Comparison of ENCODE assay signal across 27 cellular contexts in genomic region chr17:50837980-50838954, GRCh38. TPM values are rescaled to one million over a fixed set of nuclear protein-coding genes. Genes with fewer than 3 reads are reported as not detected.
DNase-seq lines count a peak whose midpoint lies in the region; ATAC-seq and TF ChIP-seq lines count a peak whose summit lies in the region.
"Had no signal": no experiment of that assay in that cellular context is flagged by ENCODE, and none has a peak within 500 bp of the region (broad histone marks: within the 10 kb centered on the region; RNA-seq: fewer than 3 reads in every experiment).

No MANE protein-coding gene starts in this region.

- TF ChIP-seq EP300 in stomach (IDR thresholded peaks at IDR 0.05) = no peak

- H3K27me3 ChIP-seq in H7 (ENCODE audit: control insufficient read depth, insufficient read depth, low read length) = no peaks in the 10 kb centered on the region
- peaks cover 0 to 29% (median 8%) of the 10 kb centered on the region in 3 donors for H3K27me3 ChIP-seq in stomach
- H3K27me3 ChIP-seq: cardiac muscle cell had no signal

- TF ChIP-seq CTCF in retinal pigment epithelial cell (conservative IDR thresholded peaks at IDR 0.05; ENCODE audit: low read depth, low read length) = no peak
- no peak for TF ChIP-seq CTCF in stomach (IDR thresholded peaks at IDR 0.05)

- no peak overlapping the region for H3K4me3 ChIP-seq in H7 (ENCODE audit: insufficient read depth, low read depth, low read length)
- no peak overlapping the region for H3K4me3 ChIP-seq in retinal pigment epithelial cell (ENCODE audit: low read length)
- no peak overlapping the region for H3K4me3 ChIP-seq in stomach
- H3K4me3 ChIP-seq: cardiac muscle cell, esophagus muscularis mucosa, GM12878, GM23248, left ventricle myocardium inferior, suprapubic skin had no signal

- WGBS in stomach, 5 donors = 48 to 75% (median 62%) methylated on average over 21 of the region's 21 CpGs

- peaks cover 0 to 18% (median 11%) of the 10 kb centered on the region in 4 donors for H3K4me1 ChIP-seq in stomach

- peak; percentile 66 for DNase-seq in H7
- peak in 36 of 61 donors; percentile 12 to 73 (median 35) for DNase-seq in caudate nucleus (lab: John Stamatoyannopoulos, UW)
- DNase-seq in islet precursor cell = peak; percentile 51
- peak; percentile 82 for DNase-seq in retinal pigment epithelial cell (ENCODE audit: low read depth)
- DNase-seq in stomach = no peak
- DNase-seq in activated CD4-positive, alpha-beta T cell treated with anti-CD3 and anti-CD28 coated beads for 4 hours = no peak
- no peak for DNase-seq in NCI-H1092 treated with DMSO at 0.1 percent for 48 hours (lab: John Stamatoyannopoulos, UW)
- DNase-seq: activated CD4-positive, alpha-beta T cell treated with anti-CD3 and anti-CD28 coated beads for 48 hours; activated CD8-positive, alpha-beta memory T cell treated with anti-CD3 and anti-CD28 coated beads, Interleukin-2, amount 50 U/mL, for 4 hours; activated gamma-delta T cell; CD4-positive, alpha-beta T cell; effector CD4-positive, alpha-beta T cell; GDM1; GM23248; left ventricle myocardium inferior; NCI-H187; NCI-H2227 treated with DMSO at 0.1 percent for 48 hours; NCI-H774; SHP77 had no signal

- H3K27ac ChIP-seq in caudate nucleus (ENCODE audit: low read depth, low read length) (peak overlapping the region; percentile 98), stomach (peak overlapping the region in 1 of 5 donors; percentile 18)
- H3K27ac ChIP-seq: cardiac muscle cell, GM23248, left ventricle myocardium inferior, suprapubic skin had no signal

- intact Hi-C loops in stomach (cut with DNase I; ENCODE audit: low total_unique reads) = no loop called here

- no peak for ATAC-seq in HG03039 (IDR thresholded peaks at IDR 0.05; ENCODE audit: unreplicated experiment)
- ATAC-seq: GM12878, T-cell had no signal

- TF ChIP-seq POLR2A in stomach (IDR thresholded peaks at IDR 0.05) = no peak

- H3K9me3 ChIP-seq in stomach = no peaks in the 10 kb centered on the region
- H3K9me3 ChIP-seq: esophagus muscularis mucosa, left ventricle myocardium inferior, suprapubic skin had no signal

- H3K36me3 ChIP-seq in H7 (replicated peaks; ENCODE audit: control insufficient read depth, insufficient read depth, low read length) (no peaks in the 10 kb centered on the region), stomach (no peaks in the 10 kb centered on the region)
- H3K36me3 ChIP-seq: cardiac muscle cell, esophagus muscularis mucosa, left ventricle myocardium inferior, suprapubic skin had no signal

RNA-seq across cellular contexts. Expression of gene WFIKKN2, which starts 2.9 kb away (rescaled TPM):
- not detected in 2 replicates for total RNA-seq in H7 (2014; rRNA removed; shearing (Covaris generic))
- under 1 TPM in 1 of 5 donors, not detected in 4; 0.37 TPM for total RNA-seq in stomach
- polyA plus RNA-seq in stomach = under 1 TPM; 0.05 to 0.46 (median 0.06) TPM
- total RNA-seq: cardiac muscle cell; CD4-positive, alpha-beta T cell; GM23248; mononuclear cell; renal cortical epithelial cell; T-cell had no signal
- polyA plus RNA-seq: GM12878, GM23248 had no signal

RNA-seq across cellular contexts. Expression of gene TOB1, which starts 27.9 kb away (rescaled TPM):
- total RNA-seq in H7 (2014; rRNA removed; shearing (Covaris generic)) = 5.2 and 8.6 TPM in 2 replicates
- total RNA-seq in stomach = 100 to 1,000 TPM in 3 of 5 donors, 10 to 100 TPM in 2; 69.4 to 346 (median 100) TPM
- polyA plus RNA-seq in stomach = 10 to 100 TPM; 30.1 to 40.0 (median 39.9) TPM

Comparison
In these comparisons a context has a peak if more than half of its experiments do, and no peak if none do; other contexts are left out.
1. DNase-seq: peak in H7 (single experiment), caudate nucleus (36 of 61), islet precursor cell (single experiment) and retinal pigment epithelial cell (single experiment); none in stomach (single experiment), activated CD4-positive, alpha-beta T cell treated with anti-CD3 and anti-CD28 coated beads for 4 hours (0 of 2) and NCI-H1092 treated with DMSO at 0.1 percent for 48 hours (single experiment).